25 cellular contexts compared by ENCODE assay signal in the genomic region with DNA sequence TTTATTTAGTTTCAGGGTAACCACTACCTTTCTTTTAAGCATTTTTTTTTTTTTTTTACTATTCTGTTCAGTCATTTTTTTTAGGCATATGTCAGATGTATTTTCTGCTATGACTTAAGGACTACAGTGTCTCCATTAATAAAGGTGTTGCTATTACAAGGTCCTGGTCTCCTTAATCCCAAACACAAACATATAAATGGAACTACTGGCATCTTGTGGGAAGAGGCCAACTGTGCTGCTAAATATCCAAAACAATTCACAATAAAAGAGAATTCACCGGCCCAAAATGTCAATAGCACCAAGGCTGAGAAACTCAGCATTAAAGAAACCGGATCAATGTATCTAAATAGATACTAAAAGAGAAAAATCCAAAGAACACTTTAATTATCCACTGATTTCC.
"Had no signal": no experiment of that assay in that cellular context is flagged by ENCODE, and none has a peak within 500 bp of the region (broad histone marks: within the 10 kb centered on the region; RNA-seq: fewer than 3 reads in every experiment).

No MANE protein-coding gene starts in this region.

- H3K4me3 Mint-ChIP-seq: naive thymus-derived CD4-positive, alpha-beta T cell; natural killer cell; nephron; neural crest cell; stimulated activated effector memory CD8-positive, alpha-beta T cell treated with anti-CD3 and anti-CD28 coated beads, Interleukin-12 subunit alpha, Interleukin-12 subunit beta, amount 100 ng/mL, for 72 hours; stimulated activated naive B cell treated with anti-CD40 and anti-IgM and Interleukin-4, amounts not matched to agents 10 μg/mL and 1 μg/mL and 100 μg/mL, for 72 hours; stimulated activated naive CD8-positive, alpha-beta T cell treated with anti-CD3 and anti-CD28 coated beads, Interleukin-15, Interleukin-2, amounts not matched to agents 100 ng/mL and 50 ng/mL, for 24 hours; type B pancreatic cell had no signal

- H3K4me1 Mint-ChIP-seq: nephron had no signal

- DNase-seq: naive thymus-derived CD4-positive, alpha-beta T cell; natural killer cell; nucleus accumbens; pancreas; psoas muscle; right cardiac atrium; small intestine; stimulated activated CD4-positive, alpha-beta T cell treated with anti-CD3 and anti-CD28 coated beads, Interleukin-15, amount 100 ng/mL, for 24 hours; stimulated activated CD4-positive, alpha-beta T cell treated with anti-CD3 and anti-CD28 coated beads, Interleukin-2, amount 100 ng/mL, for 24 hours; stimulated activated CD4-positive, alpha-beta T cell treated with anti-CD3 and anti-CD28 coated beads, Interleukin-2, amount 100 ng/mL, for 48 hours; stimulated activated CD4-positive, alpha-beta T cell treated with anti-CD3 and anti-CD28 coated beads, Interleukin-4, amount 100 ng/mL, for 24 hours; stimulated activated naive B cell treated with anti-CD40 and anti-IgM and Interleukin-4, amounts not matched to agents 10 μg/mL and 1 μg/mL and 100 μg/mL, for 72 hours; stimulated activated naive CD4-positive, alpha-beta T cell treated with Interleukin-2 at 50 U/mL for 16 hours; stomach; thyroid gland; upper lobe of right lung; uterus had no signal

- H3K36me3 Mint-ChIP-seq: natural killer cell; stimulated activated effector memory CD8-positive, alpha-beta T cell treated with anti-CD3 and anti-CD28 coated beads, Interleukin-12 subunit alpha, Interleukin-12 subunit beta, amount 100 ng/mL, for 72 hours had no signal

- H3K9me3 Mint-ChIP-seq: natural killer cell; stimulated activated effector memory CD8-positive, alpha-beta T cell treated with anti-CD3 and anti-CD28 coated beads, Interleukin-12 subunit alpha, Interleukin-12 subunit beta, amount 100 ng/mL, for 72 hours had no signal

- H3K4me1 ChIP-seq: pancreas, thyroid gland, tibial nerve, upper lobe of right lung, uterus had no signal

- H3K27ac Mint-ChIP-seq: naive thymus-derived CD4-positive, alpha-beta T cell; natural killer cell; nephron; stimulated activated effector memory CD8-positive, alpha-beta T cell treated with anti-CD3 and anti-CD28 coated beads, Interleukin-12 subunit alpha, Interleukin-12 subunit beta, amount 100 ng/mL, for 72 hours; stimulated activated naive B cell treated with anti-CD40 and anti-IgM and Interleukin-4, amounts not matched to agents 10 μg/mL and 1 μg/mL and 100 μg/mL, for 72 hours; stimulated activated naive CD8-positive, alpha-beta T cell treated with anti-CD3 and anti-CD28 coated beads, Interleukin-15, Interleukin-2, amounts not matched to agents 100 ng/mL and 50 ng/mL, for 24 hours; type B pancreatic cell had no signal

- H3K27me3 Mint-ChIP-seq: naive thymus-derived CD4-positive, alpha-beta T cell; stimulated activated naive B cell treated with anti-CD40 and anti-IgM and Interleukin-4, amounts not matched to agents 10 μg/mL and 1 μg/mL and 100 μg/mL, for 72 hours; stimulated activated naive CD8-positive, alpha-beta T cell treated with anti-CD3 and anti-CD28 coated beads, Interleukin-15, Interleukin-2, amounts not matched to agents 100 ng/mL and 50 ng/mL, for 24 hours; type B pancreatic cell had no signal

- H3K27me3 ChIP-seq: neutrophil, pancreas, stomach, thyroid gland, tibial nerve, upper lobe of right lung, uterus had no signal

- H3K9me3 ChIP-seq: neutrophil, pancreas, psoas muscle, stomach, thoracic aorta, thyroid gland, tibial nerve, upper lobe of right lung, uterus had no signal

- H3K4me3 ChIP-seq: pancreas, psoas muscle, stomach, thoracic aorta, thyroid gland, tibial nerve, upper lobe of right lung, uterus had no signal

- H3K27ac ChIP-seq: neutrophil, pancreas, psoas muscle, stomach, thoracic aorta, thyroid gland, tibial nerve, upper lobe of right lung, uterus had no signal

- H3K36me3 ChIP-seq: neutrophil, pancreas, stomach, thoracic aorta, thyroid gland, tibial nerve, upper lobe of right lung, uterus had no signal
